ENCODE assay signal across 8 cellular contexts in genomic region chr3:194136519-194137313, GRCh38. TPM values are rescaled to one million over a fixed set of nuclear protein-coding genes. Genes with fewer than 3 reads are reported as not detected.
A peak's percentile ranks its signal among the peaks of the same experiment; 100 is the strongest.
DNase-seq lines count a peak whose midpoint lies in the region; ATAC-seq and TF ChIP-seq lines count a peak whose summit lies in the region.

No MANE protein-coding gene starts in this region.

- TF ChIP-seq CTCF in neural crest cell (conservative IDR thresholded peaks at IDR 0.05) = no peak

- peak overlapping the region; percentile 65 for H3K4me3 ChIP-seq in MG63

- no peaks in the 10 kb centered on the region for H3K36me3 Mint-ChIP-seq in neural crest cell (ENCODE audit: low read depth)

- H3K4me1 Mint-ChIP-seq in neural crest cell = peaks cover 67% of the 10 kb centered on the region

- no peaks in the 10 kb centered on the region for H3K27me3 ChIP-seq in MG63

- H3K36me3 ChIP-seq in MG63 = peaks cover 5% of the 10 kb centered on the region; the same call in 1 of the 2 replicates

- DNase-seq in ELF-1 (ENCODE audit: low read depth, low spot score) (peak; percentile 63), MG63 (peak; percentile 67), fibroblast of peridontal ligament (ENCODE audit: extremely low read depth) (peak; percentile 63), neural crest cell (ENCODE audit: low read depth, low spot score) (peak; percentile 36), Ammon's horn (ENCODE audit: low spot score) (no peak)
- DNase-seq in activated T-cell treated with anti-CD3 and anti-CD28 coated beads, Interleukin-2, amount 50 U/mL, for 1 hour = peak; percentile 46

- H3K27me3 Mint-ChIP-seq in neural crest cell (ENCODE audit: low read depth) = peaks cover 47% of the 10 kb centered on the region

- peak overlapping the region; percentile 90 for H3K27ac Mint-ChIP-seq in neural crest cell (ENCODE audit: unreplicated experiment)

- ATAC-seq in HG02623 (IDR thresholded peaks at IDR 0.05; ENCODE audit: unreplicated experiment) (no peak), HG02938 (IDR thresholded peaks at IDR 0.05; ENCODE audit: unreplicated experiment) (no peak)

- peak overlapping the region; percentile 98 for H3K4me3 Mint-ChIP-seq in neural crest cell

- no peaks in the 10 kb centered on the region for H3K9me3 Mint-ChIP-seq in neural crest cell

- no peaks in the 10 kb centered on the region for H3K9me3 ChIP-seq in MG63

RNA-seq across cellular contexts. Expression of gene HES1, which starts 0.8 kb away (rescaled TPM):
- 17.7 and 19.3 TPM in 2 replicates for total RNA-seq in MG63 (2014; rRNA removed; shearing (Covaris generic); ENCODE audit: low replicate concordance)
- total RNA-seq in neural crest cell = 32.6 and 36.2 TPM in 2 replicates
